ENCODE assay signal across 1 cellular context in the genomic region with DNA sequence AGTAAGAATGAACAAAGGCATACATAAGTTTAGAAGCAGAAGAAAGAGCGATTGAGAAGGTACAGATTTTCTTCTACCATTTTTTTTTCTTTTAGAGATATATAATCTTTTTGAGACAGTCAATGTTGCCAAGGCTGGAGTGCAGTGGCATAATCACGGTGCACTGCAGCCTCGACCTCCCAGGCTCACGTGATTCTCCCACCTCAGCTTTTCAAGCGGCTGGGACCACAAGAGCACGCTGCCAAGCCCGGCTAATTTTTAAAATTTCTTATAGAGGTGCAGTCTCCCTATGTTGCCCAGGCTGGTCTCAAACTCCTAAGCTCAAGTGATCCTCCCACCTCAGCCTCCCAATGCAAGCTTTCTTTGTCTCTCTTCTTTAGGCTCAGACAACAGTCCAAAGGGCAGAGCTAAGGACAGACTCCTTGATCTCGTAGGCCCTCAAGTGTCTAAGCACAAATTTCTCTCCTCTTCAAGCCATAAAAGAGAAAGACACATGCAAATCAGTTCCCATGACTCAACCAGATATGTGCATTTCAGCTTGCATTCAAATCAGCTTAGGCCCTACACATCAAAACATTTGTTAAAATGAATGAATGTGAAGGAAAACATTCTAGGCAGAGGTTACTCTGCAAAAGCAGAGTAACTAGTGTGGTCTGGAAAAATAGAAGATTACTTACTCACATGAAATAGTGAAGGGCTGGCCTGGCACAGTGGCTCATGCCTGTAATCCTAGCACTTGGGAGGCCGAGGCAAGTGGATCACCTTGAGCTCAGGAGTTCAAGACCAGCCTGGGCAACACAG.
TF ChIP-seq lines count a peak whose summit lies in the region.

No MANE protein-coding gene starts in this region.

TF ChIP-seq in GM23338, 12 proteins besides CTCF, POLR2A, EP300 and RAD21 (continued from another document):
- TF ChIP-seq ZNF462 (CRISPR knock-in tag; IDR thresholded peaks at IDR 0.05) = no peak
- no peak for TF ChIP-seq ETS1 (IDR thresholded peaks at IDR 0.05)
TF ChIP-seq in GM23338: peak in this region for 0.
